In the genomic region with DNA sequence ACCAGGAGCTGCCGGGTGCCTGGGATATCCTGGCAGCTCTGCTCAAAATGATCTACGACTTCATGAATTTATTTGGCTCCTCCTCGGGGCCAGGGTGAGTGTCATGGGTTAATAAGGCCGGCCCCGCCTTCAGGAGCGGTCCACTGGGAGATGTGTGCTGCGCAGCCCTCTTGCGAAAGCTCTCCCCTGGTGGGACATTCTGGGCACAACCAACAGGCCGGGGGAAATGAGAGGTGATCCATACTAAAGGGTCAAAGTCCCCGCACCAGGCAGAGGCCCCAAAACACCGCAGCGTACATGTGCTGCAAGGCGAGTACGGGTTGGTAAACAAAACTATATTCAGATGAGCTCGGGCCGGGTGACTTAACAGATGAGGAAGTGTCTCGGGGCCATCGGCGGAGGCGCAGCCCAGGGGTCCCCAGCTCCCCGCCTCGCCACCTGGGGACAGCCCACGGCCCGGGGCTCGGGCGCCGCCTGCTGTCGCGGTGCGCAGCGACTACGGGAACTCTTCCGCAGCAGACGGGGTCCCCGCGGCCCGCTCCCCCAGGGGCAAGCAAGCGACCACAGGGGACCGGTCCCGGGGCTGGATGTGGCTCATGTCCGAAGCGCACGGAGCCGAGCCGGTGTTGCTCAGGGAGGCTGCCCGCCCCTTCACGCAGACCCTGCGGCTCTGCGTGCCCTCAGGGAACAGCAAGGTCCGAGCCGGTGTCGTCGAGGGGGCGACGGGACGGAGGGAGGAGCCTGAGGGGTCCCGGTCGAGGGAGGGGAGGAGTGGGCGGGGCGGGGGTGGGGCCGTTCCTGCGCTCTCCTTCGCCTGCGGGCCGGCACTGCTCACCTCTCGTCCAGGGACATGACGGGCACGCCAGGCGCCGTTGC, we compare ENCODE assay signal across 8 cellular contexts.
A peak's percentile ranks its signal among the peaks of the same experiment; 100 is the strongest.
DNase-seq lines count a peak whose midpoint lies in the region; ATAC-seq and TF ChIP-seq lines count a peak whose summit lies in the region.

A gene with protein sequence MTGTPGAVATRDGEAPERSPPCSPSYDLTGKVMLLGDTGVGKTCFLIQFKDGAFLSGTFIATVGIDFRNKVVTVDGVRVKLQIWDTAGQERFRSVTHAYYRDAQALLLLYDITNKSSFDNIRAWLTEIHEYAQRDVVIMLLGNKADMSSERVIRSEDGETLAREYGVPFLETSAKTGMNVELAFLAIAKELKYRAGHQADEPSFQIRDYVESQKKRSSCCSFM (plus strand): TSS at position 834 of the 876 bp plus-strand sequence. CDS start 17 bp downstream, at position 851.

- H3K27me3 ChIP-seq in DOHH2 (ENCODE audit: control insufficient read depth, low read length) (0 out of 2 replicates have a peak, but pooled peaks cover 6% of the 10 kb centered on the region), mucosa of stomach (ENCODE audit: control insufficient read depth, insufficient read depth, low read length) (peaks cover 44% of the 10 kb centered on the region)

- H3K4me2 ChIP-seq in DOHH2 (ENCODE audit: low read length): peak within 1 kb of the TSS; percentile 78

- H3K4me3 ChIP-seq in DOHH2 (ENCODE audit: low read length) (peak within 1 kb of the TSS; percentile 67), mucosa of stomach (ENCODE audit: low read length) (peak within 1 kb of the TSS; percentile 22)

- H3K9ac ChIP-seq in mucosa of stomach (ENCODE audit: low read length): peak within 1 kb of the TSS; percentile 46

- peaks cover 3% of the 10 kb centered on the region for H3F3A ChIP-seq in DOHH2 (ENCODE audit: control insufficient read depth, insufficient read depth)

- no peaks in the 10 kb centered on the region for H3K79me2 ChIP-seq in DOHH2 (ENCODE audit: control insufficient read depth, low read length)

- peak; percentile 64 for TF ChIP-seq CTCF in DOHH2 (IDR thresholded peaks at IDR 0.05; ENCODE audit: low read depth, low read length, poor library complexity, severe bottlenecking)

- ATAC-seq in HG03175 (IDR thresholded peaks at IDR 0.05; ENCODE audit: unreplicated experiment) (peak; percentile 42), GM21360 (IDR thresholded peaks at IDR 0.05; ENCODE audit: unreplicated experiment) (no peak)

- H3K9me3 ChIP-seq in DOHH2 (ENCODE audit: control insufficient read depth, insufficient read depth, low read length) (peaks cover 5% of the 10 kb centered on the region; the same call in 1 of the 2 replicates), mucosa of stomach (ENCODE audit: control insufficient read depth, low read length) (no peaks in the 10 kb centered on the region)

- H3K36me3 ChIP-seq in DOHH2 (ENCODE audit: control insufficient read depth, low read length) (no peaks in the 10 kb centered on the region), mucosa of stomach (ENCODE audit: control insufficient read depth, insufficient read depth, low read length) (no peaks in the 10 kb centered on the region)

- H3K4me1 ChIP-seq in DOHH2 (ENCODE audit: control insufficient read depth, low read length) (peaks cover 57% of the 10 kb centered on the region), mucosa of stomach (ENCODE audit: control insufficient read depth, insufficient read depth, low read length) (peaks cover 34% of the 10 kb centered on the region)

- H3K9me2 ChIP-seq in DOHH2 (replicated peaks; ENCODE audit: control insufficient read depth, low read length): no peaks in the 10 kb centered on the region

- DNase-seq in SW480 (ENCODE audit: low spot score) (peak; percentile 90), ecto neural progenitor cell (ENCODE audit: low spot score) (peak; percentile 82), cerebellar nuclear complex (lab: John Stamatoyannopoulos, UW) (no peak), epidermal melanocyte (ENCODE audit: insufficient read length, low spot score) (no peak)

- H4K20me1 ChIP-seq in DOHH2 (ENCODE audit: control insufficient read depth, insufficient read depth, low read depth, low read length): no peaks in the 10 kb centered on the region

- peak within 1 kb of the TSS; percentile 49 for H3K27ac ChIP-seq in DOHH2 (ENCODE audit: low read depth, low read length)

Comparison
In these comparisons a context has a peak if more than half of its experiments do, and no peak if none do; other contexts are left out.
1. DNase-seq: peak in SW480 (single experiment) and ecto neural progenitor cell (single experiment); none in cerebellar nuclear complex (0 of 2) and epidermal melanocyte (single experiment).